ENCODE assay signal across 10 cellular contexts in genomic region chr1:62689524-62689923, GRCh38. TPM values are rescaled to one million over a fixed set of nuclear protein-coding genes. Genes with fewer than 3 reads are reported as not detected.
DNase-seq lines count a peak whose midpoint lies in the region; ATAC-seq and TF ChIP-seq lines count a peak whose summit lies in the region.
"Had no signal": no experiment of that assay in that cellular context is flagged by ENCODE, and none has a peak within 500 bp of the region (broad histone marks: within the 10 kb centered on the region; RNA-seq: fewer than 3 reads in every experiment).

No MANE protein-coding gene starts in this region.

- peak overlapping the region; percentile 93 for H3K4me2 ChIP-seq in osteoblast (ENCODE audit: insufficient read depth, low read length)

- DNase-seq in Calu3, result no peak
- peak; percentile 23 for DNase-seq in NCI-H69 (lab: John Stamatoyannopoulos, UW)
- DNase-seq in osteoblast (ENCODE audit: insufficient read length, low spot score, missing footprints), result peak; percentile 85
- no peak for DNase-seq in mucosa of gallbladder (ENCODE audit: low spot score)
- DNase-seq: SIG-M5 had no signal

- peaks cover 20% of the 10 kb centered on the region for H3K36me3 Mint-ChIP-seq in Calu3 (ENCODE audit: insufficient read depth, unreplicated experiment)

- no peaks in the 10 kb centered on the region for H3K27me3 ChIP-seq in osteoblast (ENCODE audit: insufficient read depth, low read length)

- peaks cover 43% of the 10 kb centered on the region for H3K4me1 ChIP-seq in osteoblast (ENCODE audit: insufficient read depth, low read length)

- intact Hi-C loops in Calu3 (cut with micrococcal nuclease; ENCODE audit: unreplicated experiment), result no loop called here

- peaks cover 49% of the 10 kb centered on the region for H3K4me1 Mint-ChIP-seq in Calu3 (ENCODE audit: low read depth, unreplicated experiment)

- peak; percentile 71 for ATAC-seq in esophagus mucosa
- ATAC-seq in GM21723 (IDR thresholded peaks at IDR 0.05; ENCODE audit: unreplicated experiment), result no peak
- ATAC-seq in GM18867 (IDR thresholded peaks at IDR 0.05; ENCODE audit: unreplicated experiment), result no peak
- no peak for ATAC-seq in HG03135 (IDR thresholded peaks at IDR 0.05; ENCODE audit: unreplicated experiment)

- H3K36me3 ChIP-seq in osteoblast (ENCODE audit: insufficient read depth, low read length), result no peaks in the 10 kb centered on the region
- H3K36me3 ChIP-seq: neutrophil had no signal

- CTCF ChIA-PET in Calu3 (lab: Charles Lee), result no interaction called here

- H3K9me3 Mint-ChIP-seq in Calu3 (ENCODE audit: low read depth, unreplicated experiment), result no peaks in the 10 kb centered on the region

- no peaks in the 10 kb centered on the region for H3K9me3 ChIP-seq in osteoblast (ENCODE audit: low read depth, low read length)
- H3K9me3 ChIP-seq: neutrophil had no signal

- peak overlapping the region; percentile 89 for H3K4me3 Mint-ChIP-seq in Calu3 (ENCODE audit: low read depth, unreplicated experiment)

- peaks cover 11% of the 10 kb centered on the region for H4K20me1 ChIP-seq in osteoblast (ENCODE audit: insufficient read depth, low read length)

- H3K27ac Mint-ChIP-seq in Calu3 (ENCODE audit: unreplicated experiment), result peak overlapping the region; percentile 52

- BruUV-seq in Calu3 (replicated peaks; lab: Mats Ljungman, UMichigan), result TSS peak; percentile 46

- H3K27ac ChIP-seq in osteoblast (ENCODE audit: low read depth, low read length), result peak overlapping the region; percentile 61
- H3K27ac ChIP-seq: neutrophil had no signal

- H3K79me2 ChIP-seq in osteoblast (ENCODE audit: insufficient read depth, low read length), result peaks cover 37% of the 10 kb centered on the region

- no peak for TF ChIP-seq CTCF in Calu3 (IDR thresholded peaks at IDR 0.05; ENCODE audit: unreplicated experiment)
- no peak for TF ChIP-seq CTCF in osteoblast (IDR thresholded peaks at IDR 0.05; ENCODE audit: extremely low read depth, low read depth, low read length)

- H3K4me3 ChIP-seq in osteoblast (ENCODE audit: insufficient read depth, low read length), result peak overlapping the region; percentile 94

- H3K27me3 Mint-ChIP-seq in Calu3 (ENCODE audit: unreplicated experiment), result no peaks in the 10 kb centered on the region

- H2AFZ ChIP-seq in osteoblast (ENCODE audit: low read length), result no peak overlapping the region

RNA-seq across cellular contexts. Expression of gene DOCK7, which starts 1.3 kb away (rescaled TPM):
- 37.3 and 48.6 TPM in 2 replicates for total RNA-seq in Calu3 (2022)
- total RNA-seq in esophagus mucosa, result 15.6 TPM
- 73.8 and 91.3 TPM in 2 replicates for total RNA-seq in osteoblast
- 25.0 TPM for total RNA-seq in mucosa of gallbladder

Comparison
In these comparisons a context has a peak if more than half of its experiments do, and no peak if none do; other contexts are left out.
1. DNase-seq: peak in NCI-H69 (single experiment) and osteoblast (single experiment); none in Calu3 (single experiment) and mucosa of gallbladder (single experiment).